13 cellular contexts compared by ENCODE assay signal in genomic region chr17:68698761-68699160, GRCh38.
DNase-seq lines count a peak whose midpoint lies in the region; ATAC-seq and TF ChIP-seq lines count a peak whose summit lies in the region.
"Had no signal": no experiment of that assay in that cellular context is flagged by ENCODE, and none has a peak within 500 bp of the region (broad histone marks: within the 10 kb centered on the region; RNA-seq: fewer than 3 reads in every experiment).

No MANE protein-coding gene starts in this region.

- no peaks in the 10 kb centered on the region for H3K36me3 Mint-ChIP-seq in brain
- H3K36me3 Mint-ChIP-seq: activated naive CD8-positive, alpha-beta T cell had no signal

- H3K9me3 Mint-ChIP-seq in brain: peaks cover 0 to 7% (median 3%) of the 10 kb centered on the region in 5 experiments

- H3K4me1 Mint-ChIP-seq in brain: peaks cover 31% of the 10 kb centered on the region

- H3K4me3 Mint-ChIP-seq in brain: no peak overlapping the region
- H3K4me3 Mint-ChIP-seq: activated naive CD8-positive, alpha-beta T cell had no signal

- TF ChIP-seq CTCF in brain (conservative IDR thresholded peaks at IDR 0.05): no peak

- peaks cover 8% of the 10 kb centered on the region for H3K27me3 Mint-ChIP-seq in brain
- H3K27me3 Mint-ChIP-seq: activated naive CD8-positive, alpha-beta T cell had no signal

- ATAC-seq in GM18861 (IDR thresholded peaks at IDR 0.05; ENCODE audit: unreplicated experiment) (no peak), GM21381 (IDR thresholded peaks at IDR 0.05; ENCODE audit: unreplicated experiment) (no peak)
- ATAC-seq: K562 had no signal

- in situ Hi-C loops in ACHN (cut with HindIII; ENCODE audit: low pct_ligation_motif_present, low pct_unique_long_range_greater_than_20kb, low sequenced_read_pairs): no loop called here

- DNase-seq in MV-4-11 (lab: John Stamatoyannopoulos, UW): peak; percentile 91
- DNase-seq in iris pigment epithelial cell (ENCODE audit: low read depth): peak; percentile 21
- peak; percentile 24 for DNase-seq in superior temporal gyrus (ENCODE audit: extremely low spot score)
- no peak for DNase-seq in ACHN
- DNase-seq: cerebellar nuclear complex, COR-L47, NCI-H2029, NCI-H82 had no signal

- H3K27ac Mint-ChIP-seq in brain: peak overlapping the region in 4 of 5 experiments; percentile 68 to 93 (median 84)
- H3K27ac Mint-ChIP-seq: activated naive CD8-positive, alpha-beta T cell had no signal
